ENCODE assay signal across 17 cellular contexts in genomic region chr1:156654700-156655099, GRCh38. TPM values are rescaled to one million over a fixed set of nuclear protein-coding genes. Genes with fewer than 3 reads are reported as not detected.
A peak's percentile ranks its signal among the peaks of the same experiment; 100 is the strongest.
DNase-seq lines count a peak whose midpoint lies in the region; ATAC-seq and TF ChIP-seq lines count a peak whose summit lies in the region.
"Had no signal": no experiment of that assay in that cellular context is flagged by ENCODE, and none has a peak within 500 bp of the region (broad histone marks: within the 10 kb centered on the region; RNA-seq: fewer than 3 reads in every experiment).

No MANE protein-coding gene starts in this region.

- DNase-seq in Right ventricle myocardium inferior (ENCODE audit: missing footprints) (peak; percentile 47), cardiac septum (ENCODE audit: low spot score) (no peak), NCI-H226 (peak; percentile 51), endothelial cell (ENCODE audit: low spot score) (no peak), hippocampal formation (lab: John Stamatoyannopoulos, UW) (no peak), GM19240 (ENCODE audit: insufficient read length, low spot score) (no peak)
- DNase-seq in effector memory CD8-positive, alpha-beta T cell: no peak
- DNase-seq: 8988T; CD4-positive, alpha-beta memory T cell; HCEC 1CT; NCI-H1417 treated with DMSO at 0.1 percent for 48 hours; NCI-H2081; NCI-H526; SHP77; SK-N-SH; T-helper 1 cell had no signal

- intact Hi-C loops in Right ventricle myocardium inferior (cut with DNase I) (no loop called here), cardiac septum (cut with DNase I) (loop anchor here (5.0 kb wide), 1 partner anchor 72 kb away; no protein-coding TSS in a partner anchor)

- no peak for TF ChIP-seq CTCF in endothelial cell (IDR thresholded peaks at IDR 0.05; ENCODE audit: unreplicated experiment)

- peak overlapping the region; percentile 65 for H3K4me3 Mint-ChIP-seq in endothelial cell (ENCODE audit: unreplicated experiment)
- no peak overlapping the region for H3K4me3 Mint-ChIP-seq in effector memory CD8-positive, alpha-beta T cell

- no peak for ATAC-seq in Right ventricle myocardium inferior
- no peak for ATAC-seq in effector memory CD8-positive, alpha-beta T cell (replicated peaks)
- no peak for ATAC-seq in HG02938 (IDR thresholded peaks at IDR 0.05; ENCODE audit: unreplicated experiment)

- peaks cover 19% of the 10 kb centered on the region for H3K4me1 Mint-ChIP-seq in endothelial cell (ENCODE audit: unreplicated experiment)
- H3K4me1 Mint-ChIP-seq in effector memory CD8-positive, alpha-beta T cell (ENCODE audit: low read depth in 2 of 2): peaks cover 27 to 30% of the 10 kb centered on the region in 2 donors

- peaks cover 18% of the 10 kb centered on the region for H3K36me3 Mint-ChIP-seq in endothelial cell (ENCODE audit: low read depth, unreplicated experiment)
- H3K36me3 Mint-ChIP-seq in effector memory CD8-positive, alpha-beta T cell (ENCODE audit: insufficient read depth): peaks cover 9% of the 10 kb centered on the region
- H3K36me3 Mint-ChIP-seq: CD4-positive, alpha-beta memory T cell had no signal

- peaks cover 29% of the 10 kb centered on the region for H3K27me3 Mint-ChIP-seq in endothelial cell (ENCODE audit: unreplicated experiment)
- peaks cover 72 to 81% of the 10 kb centered on the region in 2 donors for H3K27me3 Mint-ChIP-seq in effector memory CD8-positive, alpha-beta T cell

- no peaks in the 10 kb centered on the region for H3K9me3 Mint-ChIP-seq in endothelial cell (ENCODE audit: unreplicated experiment)
- no peaks in the 10 kb centered on the region for H3K9me3 Mint-ChIP-seq in effector memory CD8-positive, alpha-beta T cell

- H3K27ac Mint-ChIP-seq in endothelial cell (ENCODE audit: unreplicated experiment): no peak overlapping the region
- H3K27ac Mint-ChIP-seq in effector memory CD8-positive, alpha-beta T cell: no peak overlapping the region
- H3K27ac Mint-ChIP-seq: CD4-positive, alpha-beta memory T cell had no signal

RNA-seq across cellular contexts. Expression of gene BCAN, which starts 12.8 kb away (rescaled TPM):
- total RNA-seq in Right ventricle myocardium inferior (0.35 TPM), cardiac septum (0.16 TPM), endothelial cell (ENCODE audit: unreplicated experiment) (0.46 TPM)
- total RNA-seq: CD4-positive, alpha-beta memory T cell had no signal

RNA-seq across cellular contexts. Expression of gene NES, which starts 22.5 kb away (rescaled TPM):
- total RNA-seq in Right ventricle myocardium inferior (131 TPM), cardiac septum (699 TPM), endothelial cell (ENCODE audit: unreplicated experiment) (111 TPM)
- total RNA-seq: CD4-positive, alpha-beta memory T cell had no signal

RNA-seq across cellular contexts. Expression of gene HAPLN2, which starts 35.5 kb away (rescaled TPM):
- total RNA-seq in Right ventricle myocardium inferior: 1.4 TPM
- total RNA-seq in cardiac septum: 0.43 TPM
- total RNA-seq in endothelial cell (ENCODE audit: unreplicated experiment): 1.3 TPM
- total RNA-seq: CD4-positive, alpha-beta memory T cell had no signal

RNA-seq across cellular contexts. Expression of gene CRABP2, which starts 50.7 kb away (rescaled TPM):
- not detected for total RNA-seq in Right ventricle myocardium inferior
- total RNA-seq in cardiac septum: 3.7 TPM
- total RNA-seq in endothelial cell (ENCODE audit: unreplicated experiment): 9.5 TPM

RNA-seq across cellular contexts. Expression of gene GPATCH4, which starts 53.4 kb away (rescaled TPM):
- total RNA-seq in Right ventricle myocardium inferior (14.6 TPM), cardiac septum (15.5 TPM), endothelial cell (ENCODE audit: unreplicated experiment) (18.6 TPM)

Comparison
In these comparisons a context has a peak if more than half of its experiments do, and no peak if none do; other contexts are left out.
1. DNase-seq: peak in Right ventricle myocardium inferior (single experiment) and NCI-H226 (single experiment); none in cardiac septum (single experiment), endothelial cell (single experiment), hippocampal formation (0 of 2), effector memory CD8-positive, alpha-beta T cell (0 of 3) and GM19240 (single experiment).